ENCODE assay signal across 16 cellular contexts in genomic region chr5:170504598-170505266, GRCh38. TPM values are rescaled to one million over a fixed set of nuclear protein-coding genes. Genes with fewer than 3 reads are reported as not detected.
DNase-seq lines count a peak whose midpoint lies in the region; ATAC-seq, FAIRE-seq and TF ChIP-seq lines count a peak whose summit lies in the region.
"Had no signal": no experiment of that assay in that cellular context is flagged by ENCODE, and none has a peak within 500 bp of the region (broad histone marks: within the 10 kb centered on the region; RNA-seq: fewer than 3 reads in every experiment).

No MANE protein-coding gene starts in this region.

- no peaks in the 10 kb centered on the region for H3K9me3 ChIP-seq in A549
- H3K9me3 ChIP-seq in HUES48 (ENCODE audit: control insufficient read depth, insufficient read depth, low read length) = no peaks in the 10 kb centered on the region

- WGBS in A549 (ENCODE audit: missing lambda C conversion rate) = 92% methylated on average over 19 of the region's 23 CpGs

- no peak for TF ChIP-seq RAD21 in A549 (conservative IDR thresholded peaks at IDR 0.05 in 1 of 2, IDR thresholded peaks at IDR 0.05 in 1 of 2)

- intact Hi-C loops in dorsolateral prefrontal cortex (cut with DNase I) = loop anchor here in 1 of 2 donors (5.0 kb wide), 1 partner anchor 103 kb away; no protein-coding TSS in a partner anchor

- peak overlapping the region; percentile 92; the same call in 2 of the 3 replicates for H3K4me2 ChIP-seq in A549

- H3K4me3 ChIP-seq in A549 = no peak overlapping the region; the same call in 2 of the 3 replicates
- H3K4me3 ChIP-seq in HUES48 (ENCODE audit: low read depth, low read length) = peak overlapping the region; percentile 54; the same call in 1 of the 2 replicates
- peak overlapping the region in 58 of 59 donors; percentile 24 to 70 (median 56) for H3K4me3 ChIP-seq in dorsolateral prefrontal cortex
- H3K4me3 ChIP-seq in brain microvascular endothelial cell (ENCODE audit: low read depth, low read length) = no peak overlapping the region

- no peaks in the 10 kb centered on the region for H3K36me3 ChIP-seq in HUES48 (ENCODE audit: control insufficient read depth, insufficient read depth, low read length)
- H3K36me3 ChIP-seq in brain microvascular endothelial cell (replicated peaks) = no peaks in the 10 kb centered on the region

- no peak for TF ChIP-seq EP300 in A549 (IDR thresholded peaks at IDR 0.05)

- no peak overlapping the region for H3K9ac ChIP-seq in HUES48 (ENCODE audit: low read depth, low read length)

- ATAC-seq in A549 = no peak

- CTCF ChIA-PET in A549 (lab: Yijun Ruan, JAX) = interaction anchor here (1.3 to 1.4 kb wide), 3 partner anchors 10 to 98 kb away, joined by 3 to 5 read pairs (median 4); no protein-coding TSS in a partner anchor

- peaks cover 34% of the 10 kb centered on the region for H3K27me3 ChIP-seq in HUES48 (ENCODE audit: control insufficient read depth, insufficient read depth, low read length)
- H3K27me3 ChIP-seq in dorsolateral prefrontal cortex = peaks cover 0 to 6% (median 0%) of the 10 kb centered on the region in 45 donors
- peaks cover 16% of the 10 kb centered on the region for H3K27me3 ChIP-seq in brain microvascular endothelial cell (replicated peaks)

- POLR2A ChIA-PET in A549 (lab: Yijun Ruan, JAX) = no interaction called here

- FAIRE-seq in A549 (lab: Jason Lieb, UNC) = no peak
- FAIRE-seq: bronchial epithelial cell had no signal

- in situ Hi-C loops in brain microvascular endothelial cell (cut with HindIII; ENCODE audit: low pct_ligation_motif_present, low sequenced_read_pairs) = no loop called here

- DNase-seq in A549 (ENCODE audit: low read depth in 1 of 2, low spot score in 1 of 2) (no peak), dorsolateral prefrontal cortex (peak in 1 of 10 donors; percentile 17), midbrain (lab: John Stamatoyannopoulos, UW) (peak; percentile 3), SIG-M5 treated with dmso at 0.1 percent for 504 hours (lab: John Stamatoyannopoulos, UW; ENCODE audit: unreplicated experiment) (no peak), HCEC 1CT (no peak), GOT3 (lab: John Stamatoyannopoulos, UW) (no peak), brain microvascular endothelial cell (no peak)
- DNase-seq: activated CD4-positive, alpha-beta T cell treated with anti-CD3 and anti-CD28 coated beads, Interleukin-2, amount 10 ng/mL, durations not matched to agents 24 days and 14 days; effector CD8-positive, alpha-beta T cell; NCI-H1417 treated with DMSO at 0.1 percent for 48 hours; SIG-M5 had no signal

- H3K4me1 ChIP-seq in A549 = peaks cover 4% of the 10 kb centered on the region; the same call in 1 of the 3 replicates
- H3K4me1 ChIP-seq in HUES48 (ENCODE audit: control insufficient read depth, insufficient read depth, low read length) = 0 out of 2 replicates have a peak, but pooled peaks cover 3% of the 10 kb centered on the region

- no peak for TF ChIP-seq CTCF in A549 (IDR thresholded peaks at IDR 0.05)
- TF ChIP-seq CTCF in dorsolateral prefrontal cortex (IDR thresholded peaks at IDR 0.05 in 54 of 56, conservative IDR thresholded peaks at IDR 0.05 in 2 of 56; ENCODE audit: low read depth in 1 of 56, partially characterized antibody in 56 of 56) = no peak
- TF ChIP-seq CTCF in brain microvascular endothelial cell (IDR thresholded peaks at IDR 0.05; ENCODE audit: low read depth, low read length, missing control alignments) = no peak

- H3K27ac ChIP-seq in A549 (peak overlapping the region in 1 of 2 experiments; percentile 83; a peak in 1 of 6 replicates), HUES48 (ENCODE audit: low read depth, low read length) (no peak overlapping the region), dorsolateral prefrontal cortex (peak overlapping the region in 22 of 59 donors; percentile 2 to 73 (median 38)), brain microvascular endothelial cell (no peak overlapping the region)

- TF ChIP-seq POLR2A in A549 (IDR thresholded peaks at IDR 0.05; ENCODE audit: low read length) = no peak

TF ChIP-seq in A549, 52 proteins besides CTCF, POLR2A, EP300 and RAD21:
- TF ChIP-seq CBX8 (IDR thresholded peaks at IDR 0.05) (no peak), CHD4 (IDR thresholded peaks at IDR 0.05; ENCODE audit: borderline replicate concordance) (no peak), JUN (IDR thresholded peaks at IDR 0.05) (no peak), TFCP2L1 (CRISPR knock-in tag; IDR thresholded peaks at IDR 0.05) (no peak), ZC3H11A (IDR thresholded peaks at IDR 0.05) (no peak), ZNF302 (CRISPR knock-in tag; IDR thresholded peaks at IDR 0.05) (no peak), SMC3 (IDR thresholded peaks at IDR 0.05) (no peak), KDM5A (IDR thresholded peaks at IDR 0.05) (no peak)

RNA-seq across cellular contexts. Expression of gene KCNIP1, which starts 0.9 kb away (rescaled TPM):
- polyA plus RNA-seq in A549 (2011; rRNA removed) (not detected in 2 replicates), A549 (2017; fragmentation: RNase III; extraction: RNeasy Plus Mini Kit Qiagen cat#74134 plus additional on column Dnase treatment) (0.05 TPM in 1 of 3 replicates, not detected in the others)
- not detected in 2 replicates for polyA plus RNA-seq in A549 (2012; cell fraction: cytosol; rRNA removed)
- polyA plus RNA-seq in A549 (2012; cell fraction: nucleus; rRNA removed) = not detected in 2 replicates
- polyA minus RNA-seq in A549 (2011; rRNA and poly(A)+ RNA removed) = not detected in 2 replicates
- total RNA-seq in dorsolateral prefrontal cortex = 10 to 100 TPM in 115 of 120 experiments, 1 to 10 TPM in 5; 7.5 to 29.1 (median 15.5) TPM
- total RNA-seq: activated CD4-positive, alpha-beta T cell treated with anti-CD3 and anti-CD28 coated beads, Interleukin-2, amount 10 ng/mL, durations not matched to agents 24 days and 14 days; fibroblast of villous mesenchyme; LHCN-M2 had no signal
- polyA plus RNA-seq: AG04450 had no signal

Comparison
In these comparisons a context has a peak if more than half of its experiments do, and no peak if none do; other contexts are left out.
1. H3K4me3 ChIP-seq: peak in HUES48 (single experiment) and dorsolateral prefrontal cortex (58 of 59); none in A549 (single experiment) and brain microvascular endothelial cell (single experiment).